Comparison of ENCODE assay signal across 10 cellular contexts in the genomic region with DNA sequence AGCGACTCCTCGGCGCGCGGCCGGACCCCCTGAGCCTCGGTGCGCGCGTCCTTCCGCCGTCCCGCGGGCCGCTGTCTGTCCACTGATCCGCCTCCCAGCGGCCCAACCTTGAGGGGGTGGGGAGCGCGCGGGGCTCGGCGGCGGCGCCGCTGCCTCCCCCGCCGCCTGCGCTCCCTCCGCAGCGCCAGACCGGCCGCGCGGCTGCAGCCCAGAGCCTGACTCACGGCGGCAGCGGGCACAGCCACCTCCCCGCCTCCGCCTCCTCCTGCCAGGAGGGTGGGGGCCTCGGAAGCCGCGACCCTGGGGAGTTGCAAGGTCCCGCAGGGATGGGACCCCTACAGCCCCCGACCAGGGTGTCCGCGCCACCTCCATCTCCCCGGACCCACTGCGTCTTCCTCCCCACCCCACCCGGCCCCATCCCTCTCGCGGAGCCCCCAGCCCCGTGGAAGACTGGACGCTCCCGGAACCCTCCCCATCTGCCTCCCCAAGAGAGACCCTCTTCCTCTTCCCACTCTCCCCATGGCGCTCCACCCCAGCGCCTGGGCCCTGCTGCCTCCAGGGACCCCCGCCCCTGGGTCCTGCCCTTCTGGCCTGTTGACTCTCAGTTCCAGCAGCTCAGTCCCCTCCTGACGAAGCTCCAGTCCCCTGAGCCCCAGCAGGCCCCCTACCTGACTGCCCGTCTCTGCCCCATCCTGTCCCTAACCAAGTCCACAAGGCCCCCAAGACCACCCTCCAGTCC. TPM values are rescaled to one million over a fixed set of nuclear protein-coding genes. Genes with fewer than 3 reads are reported as not detected.
DNase-seq lines count a peak whose midpoint lies in the region; ATAC-seq, FAIRE-seq and TF ChIP-seq lines count a peak whose summit lies in the region.
"Had no signal": no experiment of that assay in that cellular context is flagged by ENCODE, and none has a peak within 500 bp of the region (broad histone marks: within the 10 kb centered on the region; RNA-seq: fewer than 3 reads in every experiment).

No MANE protein-coding gene starts in this region.

- H3K27me3 ChIP-seq in bronchial epithelial cell (ENCODE audit: control insufficient read depth, insufficient read depth, low read length) (no peaks in the 10 kb centered on the region), left lung (peaks cover 14 to 39% of the 10 kb centered on the region in 2 donors)

- H3K9me3 ChIP-seq in left lung = no peaks in the 10 kb centered on the region

- intact Hi-C loops in left lung (cut with DNase I) = no loop called here

- H3K27ac Mint-ChIP-seq in type B pancreatic cell = peak overlapping the region; percentile 81

- peak; percentile 21 for DNase-seq in activated CD8-positive, alpha-beta memory T cell treated with anti-CD3 and anti-CD28 coated beads, Interleukin-2, amount 50 U/mL, for 4 hours
- DNase-seq in activated CD8-positive, alpha-beta memory T cell treated with anti-CD3 and anti-CD28 coated beads, Interleukin-2, amount 50 U/mL, for 48 hours = no peak
- DNase-seq in bronchial epithelial cell (ENCODE audit: low read depth) = no peak
- peak in 1 of 2 donors; percentile 86 for DNase-seq in left lung
- DNase-seq in type B pancreatic cell (ENCODE audit: extremely low spot score, unreplicated experiment) = peak; percentile 69
- DNase-seq in stimulated activated CD4-positive, alpha-beta T cell treated with anti-CD3 and anti-CD28 coated beads, Interleukin-1b, Interleukin-23, amount 100 ng/mL, for 48 hours = no peak
- DNase-seq in SHP77 (lab: John Stamatoyannopoulos, UW) = no peak
- DNase-seq: T-helper 2 cell had no signal

- FAIRE-seq in bronchial epithelial cell (lab: Jason Lieb, UNC) = no peak

- no peak for TF ChIP-seq CTCF in bronchial epithelial cell (IDR thresholded peaks at IDR 0.05; ENCODE audit: insufficient read depth, low read length, severe bottlenecking)
- no peak for TF ChIP-seq CTCF in left lung (IDR thresholded peaks at IDR 0.05)
- TF ChIP-seq CTCF in type B pancreatic cell (conservative IDR thresholded peaks at IDR 0.05) = no peak

- peak overlapping the region; percentile 82 for H3K4me3 Mint-ChIP-seq in type B pancreatic cell

- peaks cover 12% of the 10 kb centered on the region for H3K4me1 Mint-ChIP-seq in type B pancreatic cell (ENCODE audit: unreplicated experiment)

- peaks cover 35% of the 10 kb centered on the region for H3K27me3 Mint-ChIP-seq in type B pancreatic cell

- H3K4me3 ChIP-seq in bronchial epithelial cell (ENCODE audit: low read depth, low read length) (peak overlapping the region; percentile 62), left lung (peak overlapping the region in 1 of 2 donors; percentile 0)

- ATAC-seq in left lung (peak; percentile 13), HG02938 (IDR thresholded peaks at IDR 0.05; ENCODE audit: unreplicated experiment) (no peak)

- peaks cover 0 to 67% of the 10 kb centered on the region in 2 donors for H3K4me1 ChIP-seq in left lung

- no peaks in the 10 kb centered on the region for H3K36me3 Mint-ChIP-seq in type B pancreatic cell

- H3K36me3 ChIP-seq in bronchial epithelial cell (ENCODE audit: control insufficient read depth, insufficient read depth, low read length) (peaks cover 13% of the 10 kb centered on the region), left lung (peaks cover 0 to 58% of the 10 kb centered on the region in 2 donors)

- H3K9me3 Mint-ChIP-seq in type B pancreatic cell = no peaks in the 10 kb centered on the region

- no peak overlapping the region for H3K27ac ChIP-seq in left lung

RNA-seq across cellular contexts. Expression of gene IFITM10, which starts 1.2 kb away (rescaled TPM):
- total RNA-seq in bronchial epithelial cell (1.3 and 2.4 TPM in 2 replicates), left lung (10 to 100 TPM in 1 of 2 donors, 1 to 10 TPM in 1; 3.4 to 16.5 TPM), type B pancreatic cell (ENCODE audit: low replicate concordance) (3.4 and 7.4 TPM in 2 replicates)

RNA-seq across cellular contexts. Expression of gene CTSD, which starts 14.5 kb away (rescaled TPM):
- total RNA-seq in bronchial epithelial cell = 214 and 389 TPM in 2 replicates
- total RNA-seq in left lung = 1,000 to 10,000 TPM; 1,902 to 2,455 TPM
- 318 and 557 TPM in 2 replicates for total RNA-seq in type B pancreatic cell (ENCODE audit: low replicate concordance)

RNA-seq across cellular contexts. Expression of gene KRTAP5-6, which starts 52.2 kb away (rescaled TPM):
- total RNA-seq in bronchial epithelial cell = not detected in 2 replicates
- total RNA-seq in left lung = not detected
- total RNA-seq in type B pancreatic cell (ENCODE audit: low replicate concordance) = not detected in 2 replicates
- total RNA-seq: subcutaneous adipose tissue had no signal

Comparison
In these comparisons a context has a peak if more than half of its experiments do, and no peak if none do; other contexts are left out.
1. DNase-seq: peak in activated CD8-positive, alpha-beta memory T cell treated with anti-CD3 and anti-CD28 coated beads, Interleukin-2, amount 50 U/mL, for 4 hours (single experiment) and type B pancreatic cell (single experiment); none in activated CD8-positive, alpha-beta memory T cell treated with anti-CD3 and anti-CD28 coated beads, Interleukin-2, amount 50 U/mL, for 48 hours (single experiment), bronchial epithelial cell (single experiment), stimulated activated CD4-positive, alpha-beta T cell treated with anti-CD3 and anti-CD28 coated beads, Interleukin-1b, Interleukin-23, amount 100 ng/mL, for 48 hours (single experiment) and SHP77 (0 of 2).